In the genomic region with DNA sequence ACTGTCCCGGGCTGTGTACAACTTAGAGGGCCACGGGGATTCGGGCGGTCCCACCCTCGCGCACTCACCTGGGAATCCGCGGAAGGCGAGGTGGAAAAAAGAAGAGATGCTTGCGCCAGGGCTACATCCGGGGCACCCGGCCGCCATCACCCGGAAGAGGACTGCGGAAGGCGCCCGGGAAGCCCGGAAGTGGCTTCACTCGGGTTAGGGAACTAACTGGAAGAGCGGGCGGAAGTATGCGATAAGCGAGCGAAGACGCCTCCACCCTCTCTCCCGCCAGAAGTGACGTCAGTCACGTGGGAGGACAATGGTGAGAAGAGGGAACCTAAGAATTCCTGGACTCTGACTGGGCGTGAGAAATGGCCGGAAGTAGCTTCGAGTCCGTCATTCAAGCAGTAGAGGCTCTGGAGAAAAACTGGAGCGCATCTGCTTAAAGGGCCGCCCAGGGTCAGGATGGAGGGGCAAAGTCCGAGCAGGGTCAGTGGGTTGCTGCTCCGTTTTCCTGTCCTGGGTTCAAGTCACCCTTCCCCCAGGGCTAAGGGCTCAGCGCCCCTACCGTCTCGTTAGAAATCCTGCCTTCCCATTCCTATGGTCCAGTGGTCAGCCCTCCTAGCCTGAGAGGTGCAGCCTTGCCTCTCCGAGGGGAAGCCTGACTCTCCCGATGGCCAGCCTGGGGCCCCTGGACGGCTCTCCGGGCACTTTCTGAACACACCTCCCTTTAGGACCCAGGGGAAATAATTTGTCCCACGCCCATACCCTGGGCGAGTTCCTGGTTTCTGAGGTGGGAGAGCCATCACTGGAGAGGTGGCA, we compare ENCODE assay signal across 1 cellular context.
TF ChIP-seq lines count a peak whose summit lies in the region.

CD2BP2 (minus strand) TSS at position 165 of the 810 bp plus-strand sequence. CDS start 627 bp downstream, outside the sequence.

TF ChIP-seq in WTC11, 78 proteins besides CTCF, POLR2A, EP300 and RAD21 (continued from another document):
- TF ChIP-seq AR (CRISPR knock-in tag; IDR thresholded peaks at IDR 0.05) = peak; percentile 66; the same call in 1 of the 2 replicates
- TF ChIP-seq E2F1 (CRISPR knock-in tag; IDR thresholded peaks at IDR 0.05) = no peak
- TF ChIP-seq ETV6 (CRISPR knock-in tag; IDR thresholded peaks at IDR 0.05) = peak; percentile 80; the same call in 1 of the 2 replicates
- no peak for TF ChIP-seq MXD4 (CRISPR knock-in tag; IDR thresholded peaks at IDR 0.05; ENCODE audit: borderline replicate concordance)
- TF ChIP-seq, protein P1, sequence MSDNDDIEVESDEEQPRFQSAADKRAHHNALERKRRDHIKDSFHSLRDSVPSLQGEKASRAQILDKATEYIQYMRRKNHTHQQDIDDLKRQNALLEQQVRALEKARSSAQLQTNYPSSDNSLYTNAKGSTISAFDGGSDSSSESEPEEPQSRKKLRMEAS (CRISPR knock-in tag; IDR thresholded peaks at IDR 0.05) = peak; percentile 78
- TF ChIP-seq ZNF138 (CRISPR knock-in tag; conservative IDR thresholded peaks at IDR 0.05) = no peak
- peak; percentile 24; the same call in 1 of the 2 replicates for TF ChIP-seq ZNF232 (CRISPR knock-in tag; IDR thresholded peaks at IDR 0.05)
- peak; percentile 93 for TF ChIP-seq USF2 (CRISPR knock-in tag; IDR thresholded peaks at IDR 0.05)
- no peak for TF ChIP-seq JAZF1 (CRISPR knock-in tag; IDR thresholded peaks at IDR 0.05)
- peak; percentile 89 for TF ChIP-seq NR2C2 (CRISPR knock-in tag; IDR thresholded peaks at IDR 0.05)
- 0 out of 2 replicates have a peak, but pooled peaks have one; percentile 11 for TF ChIP-seq CDX4 (CRISPR knock-in tag; IDR thresholded peaks at IDR 0.05; ENCODE audit: borderline replicate concordance)
- 0 out of 2 replicates have a peak, but pooled peaks have one; percentile 6 for TF ChIP-seq HMGA2 (CRISPR knock-in tag; IDR thresholded peaks at IDR 0.05)
- peak; percentile 65 for TF ChIP-seq GTF2I (CRISPR knock-in tag; conservative IDR thresholded peaks at IDR 0.05)
- TF ChIP-seq, protein P2, sequence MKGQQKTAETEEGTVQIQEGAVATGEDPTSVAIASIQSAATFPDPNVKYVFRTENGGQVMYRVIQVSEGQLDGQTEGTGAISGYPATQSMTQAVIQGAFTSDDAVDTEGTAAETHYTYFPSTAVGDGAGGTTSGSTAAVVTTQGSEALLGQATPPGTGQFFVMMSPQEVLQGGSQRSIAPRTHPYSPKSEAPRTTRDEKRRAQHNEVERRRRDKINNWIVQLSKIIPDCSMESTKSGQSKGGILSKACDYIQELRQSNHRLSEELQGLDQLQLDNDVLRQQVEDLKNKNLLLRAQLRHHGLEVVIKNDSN (CRISPR knock-in tag; IDR thresholded peaks at IDR 0.05) = peak; percentile 91
- TF ChIP-seq RELA (CRISPR knock-in tag; IDR thresholded peaks at IDR 0.05; ENCODE audit: borderline replicate concordance) = no peak
- TF ChIP-seq HMGXB4 (CRISPR knock-in tag; IDR thresholded peaks at IDR 0.05) = no peak
- TF ChIP-seq, protein P3, sequence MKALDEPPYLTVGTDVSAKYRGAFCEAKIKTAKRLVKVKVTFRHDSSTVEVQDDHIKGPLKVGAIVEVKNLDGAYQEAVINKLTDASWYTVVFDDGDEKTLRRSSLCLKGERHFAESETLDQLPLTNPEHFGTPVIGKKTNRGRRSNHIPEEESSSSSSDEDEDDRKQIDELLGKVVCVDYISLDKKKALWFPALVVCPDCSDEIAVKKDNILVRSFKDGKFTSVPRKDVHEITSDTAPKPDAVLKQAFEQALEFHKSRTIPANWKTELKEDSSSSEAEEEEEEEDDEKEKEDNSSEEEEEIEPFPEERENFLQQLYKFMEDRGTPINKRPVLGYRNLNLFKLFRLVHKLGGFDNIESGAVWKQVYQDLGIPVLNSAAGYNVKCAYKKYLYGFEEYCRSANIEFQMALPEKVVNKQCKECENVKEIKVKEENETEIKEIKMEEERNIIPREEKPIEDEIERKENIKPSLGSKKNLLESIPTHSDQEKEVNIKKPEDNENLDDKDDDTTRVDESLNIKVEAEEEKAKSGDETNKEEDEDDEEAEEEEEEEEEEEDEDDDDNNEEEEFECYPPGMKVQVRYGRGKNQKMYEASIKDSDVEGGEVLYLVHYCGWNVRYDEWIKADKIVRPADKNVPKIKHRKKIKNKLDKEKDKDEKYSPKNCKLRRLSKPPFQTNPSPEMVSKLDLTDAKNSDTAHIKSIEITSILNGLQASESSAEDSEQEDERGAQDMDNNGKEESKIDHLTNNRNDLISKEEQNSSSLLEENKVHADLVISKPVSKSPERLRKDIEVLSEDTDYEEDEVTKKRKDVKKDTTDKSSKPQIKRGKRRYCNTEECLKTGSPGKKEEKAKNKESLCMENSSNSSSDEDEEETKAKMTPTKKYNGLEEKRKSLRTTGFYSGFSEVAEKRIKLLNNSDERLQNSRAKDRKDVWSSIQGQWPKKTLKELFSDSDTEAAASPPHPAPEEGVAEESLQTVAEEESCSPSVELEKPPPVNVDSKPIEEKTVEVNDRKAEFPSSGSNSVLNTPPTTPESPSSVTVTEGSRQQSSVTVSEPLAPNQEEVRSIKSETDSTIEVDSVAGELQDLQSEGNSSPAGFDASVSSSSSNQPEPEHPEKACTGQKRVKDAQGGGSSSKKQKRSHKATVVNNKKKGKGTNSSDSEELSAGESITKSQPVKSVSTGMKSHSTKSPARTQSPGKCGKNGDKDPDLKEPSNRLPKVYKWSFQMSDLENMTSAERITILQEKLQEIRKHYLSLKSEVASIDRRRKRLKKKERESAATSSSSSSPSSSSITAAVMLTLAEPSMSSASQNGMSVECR (CRISPR knock-in tag; IDR thresholded peaks at IDR 0.05; ENCODE audit: borderline replicate concordance) = peak; percentile 67; the same call in 1 of the 2 replicates
- TF ChIP-seq ZNF219 (CRISPR knock-in tag; IDR thresholded peaks at IDR 0.05; ENCODE audit: borderline replicate concordance) = no peak
- TF ChIP-seq, protein P4, sequence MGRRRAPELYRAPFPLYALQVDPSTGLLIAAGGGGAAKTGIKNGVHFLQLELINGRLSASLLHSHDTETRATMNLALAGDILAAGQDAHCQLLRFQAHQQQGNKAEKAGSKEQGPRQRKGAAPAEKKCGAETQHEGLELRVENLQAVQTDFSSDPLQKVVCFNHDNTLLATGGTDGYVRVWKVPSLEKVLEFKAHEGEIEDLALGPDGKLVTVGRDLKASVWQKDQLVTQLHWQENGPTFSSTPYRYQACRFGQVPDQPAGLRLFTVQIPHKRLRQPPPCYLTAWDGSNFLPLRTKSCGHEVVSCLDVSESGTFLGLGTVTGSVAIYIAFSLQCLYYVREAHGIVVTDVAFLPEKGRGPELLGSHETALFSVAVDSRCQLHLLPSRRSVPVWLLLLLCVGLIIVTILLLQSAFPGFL (CRISPR knock-in tag; IDR thresholded peaks at IDR 0.05; ENCODE audit: borderline replicate concordance) = peak; percentile 67; the same call in 1 of the 2 replicates
- TF ChIP-seq, protein P5, sequence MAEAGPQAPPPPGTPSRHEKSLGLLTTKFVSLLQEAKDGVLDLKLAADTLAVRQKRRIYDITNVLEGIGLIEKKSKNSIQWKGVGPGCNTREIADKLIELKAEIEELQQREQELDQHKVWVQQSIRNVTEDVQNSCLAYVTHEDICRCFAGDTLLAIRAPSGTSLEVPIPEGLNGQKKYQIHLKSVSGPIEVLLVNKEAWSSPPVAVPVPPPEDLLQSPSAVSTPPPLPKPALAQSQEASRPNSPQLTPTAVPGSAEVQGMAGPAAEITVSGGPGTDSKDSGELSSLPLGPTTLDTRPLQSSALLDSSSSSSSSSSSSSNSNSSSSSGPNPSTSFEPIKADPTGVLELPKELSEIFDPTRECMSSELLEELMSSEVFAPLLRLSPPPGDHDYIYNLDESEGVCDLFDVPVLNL (CRISPR knock-in tag; IDR thresholded peaks at IDR 0.05; ENCODE audit: borderline replicate concordance, low read depth) = no peak
- TF ChIP-seq NR3C1 (CRISPR knock-in tag; conservative IDR thresholded peaks at IDR 0.05; ENCODE audit: low read depth) = no peak
- 0 out of 2 replicates have a peak, but pooled peaks have one; percentile 19 for TF ChIP-seq SMAD3 (CRISPR knock-in tag; IDR thresholded peaks at IDR 0.05; ENCODE audit: borderline replicate concordance)
- TF ChIP-seq, protein P6, sequence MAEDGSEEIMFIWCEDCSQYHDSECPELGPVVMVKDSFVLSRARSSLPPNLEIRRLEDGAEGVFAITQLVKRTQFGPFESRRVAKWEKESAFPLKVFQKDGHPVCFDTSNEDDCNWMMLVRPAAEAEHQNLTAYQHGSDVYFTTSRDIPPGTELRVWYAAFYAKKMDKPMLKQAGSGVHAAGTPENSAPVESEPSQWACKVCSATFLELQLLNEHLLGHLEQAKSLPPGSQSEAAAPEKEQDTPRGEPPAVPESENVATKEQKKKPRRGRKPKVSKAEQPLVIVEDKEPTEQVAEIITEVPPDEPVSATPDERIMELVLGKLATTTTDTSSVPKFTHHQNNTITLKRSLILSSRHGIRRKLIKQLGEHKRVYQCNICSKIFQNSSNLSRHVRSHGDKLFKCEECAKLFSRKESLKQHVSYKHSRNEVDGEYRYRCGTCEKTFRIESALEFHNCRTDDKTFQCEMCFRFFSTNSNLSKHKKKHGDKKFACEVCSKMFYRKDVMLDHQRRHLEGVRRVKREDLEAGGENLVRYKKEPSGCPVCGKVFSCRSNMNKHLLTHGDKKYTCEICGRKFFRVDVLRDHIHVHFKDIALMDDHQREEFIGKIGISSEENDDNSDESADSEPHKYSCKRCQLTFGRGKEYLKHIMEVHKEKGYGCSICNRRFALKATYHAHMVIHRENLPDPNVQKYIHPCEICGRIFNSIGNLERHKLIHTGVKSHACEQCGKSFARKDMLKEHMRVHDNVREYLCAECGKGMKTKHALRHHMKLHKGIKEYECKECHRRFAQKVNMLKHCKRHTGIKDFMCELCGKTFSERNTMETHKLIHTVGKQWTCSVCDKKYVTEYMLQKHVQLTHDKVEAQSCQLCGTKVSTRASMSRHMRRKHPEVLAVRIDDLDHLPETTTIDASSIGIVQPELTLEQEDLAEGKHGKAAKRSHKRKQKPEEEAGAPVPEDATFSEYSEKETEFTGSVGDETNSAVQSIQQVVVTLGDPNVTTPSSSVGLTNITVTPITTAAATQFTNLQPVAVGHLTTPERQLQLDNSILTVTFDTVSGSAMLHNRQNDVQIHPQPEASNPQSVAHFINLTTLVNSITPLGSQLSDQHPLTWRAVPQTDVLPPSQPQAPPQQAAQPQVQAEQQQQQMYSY (CRISPR knock-in tag; IDR thresholded peaks at IDR 0.05) = peak; percentile 66
- peak; percentile 65; the same call in 1 of the 2 replicates for TF ChIP-seq TEAD1 (CRISPR knock-in tag; IDR thresholded peaks at IDR 0.05)
